In the genomic region with DNA sequence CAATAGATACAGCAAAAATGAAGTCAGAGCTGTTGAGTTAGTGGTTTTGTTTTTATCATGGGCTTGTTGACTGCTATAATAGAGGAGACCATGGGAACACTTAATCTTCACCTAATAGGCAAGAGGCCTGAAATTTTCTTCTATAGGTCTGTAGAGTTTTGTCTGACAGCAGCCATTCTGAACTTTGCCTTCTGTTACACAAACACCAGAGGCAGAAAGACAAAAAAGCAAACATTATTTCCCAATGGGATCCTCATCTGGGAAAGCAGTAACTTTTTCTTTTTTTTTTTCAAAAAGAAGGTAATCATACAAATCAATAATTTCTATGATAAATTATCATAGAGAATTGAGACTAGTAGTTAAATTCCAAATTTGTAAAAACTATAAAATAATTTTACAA, we compare ENCODE assay signal across 22 cellular contexts.
A peak's percentile ranks its signal among the peaks of the same experiment; 100 is the strongest.
DNase-seq lines count a peak whose midpoint lies in the region; ATAC-seq, FAIRE-seq and TF ChIP-seq lines count a peak whose summit lies in the region.
"Had no signal": no experiment of that assay in that cellular context is flagged by ENCODE, and none has a peak within 500 bp of the region (broad histone marks: within the 10 kb centered on the region; RNA-seq: fewer than 3 reads in every experiment).

No MANE protein-coding gene starts in this region.

- peaks cover 2% of the 10 kb centered on the region for H3K9me3 Mint-ChIP-seq in Calu3 (ENCODE audit: low read depth, unreplicated experiment)

- no TSS peak for BruUV-seq in Calu3 (replicated peaks; lab: Mats Ljungman, UMichigan)
- no TSS peak for BruUV-seq in HepG2 (replicated peaks; lab: Mats Ljungman, UMichigan)

- TF ChIP-seq POLR2A in HepG2 (IDR thresholded peaks at IDR 0.05; ENCODE audit: insufficient read depth in 1 of 2, low read depth in 2 of 2, low read length in 2 of 2) (no peak), right lobe of liver (IDR thresholded peaks at IDR 0.05) (no peak)

- H2AFZ ChIP-seq in HepG2 (ENCODE audit: low read length) = no peak overlapping the region

- H4K20me1 ChIP-seq in HepG2 (ENCODE audit: insufficient read depth, low read length) = no peaks in the 10 kb centered on the region
- H4K20me1 ChIP-seq: BLaER1 had no signal

- ATAC-seq in HepG2 (peak; percentile 75), right lobe of liver (peak; percentile 59 to 83 (median 72)), GM21619 (IDR thresholded peaks at IDR 0.05; ENCODE audit: unreplicated experiment) (no peak), right cardiac atrium (no peak)

- H3K36me3 Mint-ChIP-seq in Calu3 (ENCODE audit: insufficient read depth, unreplicated experiment) = no peaks in the 10 kb centered on the region
- H3K36me3 Mint-ChIP-seq: CD14-positive monocyte; CD4-positive, alpha-beta memory T cell; CD4-positive, CD25-positive, alpha-beta regulatory T cell; CD8-positive, alpha-beta memory T cell had no signal

- CTCF ChIA-PET in Calu3 (lab: Charles Lee) (no interaction called here), HepG2 (lab: Yijun Ruan, JAX; ENCODE audit: low intra/inter-chr PET ratio, low total read pairs) (no interaction called here)

- POLR2A ChIA-PET in HepG2 (lab: Yijun Ruan, JAX) = no interaction called here

- H3K27ac Mint-ChIP-seq in Calu3 (ENCODE audit: unreplicated experiment) = peak overlapping the region; percentile 8
- H3K27ac Mint-ChIP-seq: CD14-positive monocyte; CD4-positive, alpha-beta memory T cell; CD4-positive, CD25-positive, alpha-beta regulatory T cell; CD8-positive, alpha-beta memory T cell had no signal

- H3K27me3 ChIP-seq in HepG2 (ENCODE audit: control insufficient read depth in 1 of 2, insufficient read depth in 2 of 2, low read length in 2 of 2) (no peaks in the 10 kb centered on the region), right lobe of liver (no peaks in the 10 kb centered on the region), right cardiac atrium (ENCODE audit: control insufficient read depth, insufficient read depth) (no peaks in the 10 kb centered on the region)
- H3K27me3 ChIP-seq: BE2C, BLaER1 had no signal

- TF ChIP-seq RAD21 in HepG2 (CRISPR knock-in tag; IDR thresholded peaks at IDR 0.05) = no peak

- no peak for TF ChIP-seq CTCF in Calu3 (IDR thresholded peaks at IDR 0.05; ENCODE audit: unreplicated experiment)
- no peak for TF ChIP-seq CTCF in HepG2 (CRISPR knock-in tag; IDR thresholded peaks at IDR 0.05)
- no peak for TF ChIP-seq CTCF in right lobe of liver (IDR thresholded peaks at IDR 0.05)

- no peak for DNase-seq in Calu3
- DNase-seq in HepG2 (ENCODE audit: low spot score) = peak; percentile 42
- no peak for DNase-seq in right lobe of liver
- DNase-seq in right cardiac atrium = no peak
- DNase-seq: ACHN; BE2C; C1 segment of cervical spinal cord; CD4-positive, alpha-beta memory T cell; CD4-positive, CD25-positive, alpha-beta regulatory T cell; CD8-positive, alpha-beta memory T cell; COR-L47; DMS79 treated with DMSO at 0.1 percent for 48 hours; GF-D8 had no signal

- intact Hi-C loops in Calu3 (cut with micrococcal nuclease; ENCODE audit: unreplicated experiment) (loop anchor here (10.0 kb wide), 2 partner anchors 58 to 238 kb away; no protein-coding TSS in a partner anchor), HepG2 (cut with micrococcal nuclease; ENCODE audit: unreplicated experiment) (no loop called here), right lobe of liver (cut with DNase I) (no loop called here), right cardiac atrium (cut with DNase I) (no loop called here)

- H3K9me3 ChIP-seq in HepG2 (ENCODE audit: low read length) (0 out of 2 replicates have a peak, but pooled peaks cover 5% of the 10 kb centered on the region), right lobe of liver (no peaks in the 10 kb centered on the region), right cardiac atrium (ENCODE audit: control insufficient read depth, low read length) (no peaks in the 10 kb centered on the region)
- H3K9me3 ChIP-seq: BE2C, BLaER1 had no signal

- TF ChIP-seq EP300 in HepG2 (IDR thresholded peaks at IDR 0.05; ENCODE audit: low read depth in 2 of 2, low read length in 2 of 2) (no peak; a peak in 1 of 4 replicates), HepG2 (CRISPR knock-in tag; IDR thresholded peaks at IDR 0.05; ENCODE audit: borderline replicate concordance) (no peak)

- FAIRE-seq in HepG2 (lab: Jason Lieb, UNC) = peak; percentile 40
- FAIRE-seq: A204.1, D721Med, G401.6, GM12891, GM19239 had no signal

- in situ Hi-C loops in HepG2 (cut with HindIII; ENCODE audit: extremely low pct_ligation_motif_present, low pct_unique_long_range_greater_than_20kb) = no loop called here

- H3K27me3 Mint-ChIP-seq in Calu3 (ENCODE audit: unreplicated experiment) = no peaks in the 10 kb centered on the region
- H3K27me3 Mint-ChIP-seq: CD4-positive, alpha-beta memory T cell; CD4-positive, CD25-positive, alpha-beta regulatory T cell had no signal

- no peak overlapping the region for H3K9ac ChIP-seq in HepG2 (ENCODE audit: insufficient read depth, low read depth, low read length)
- H3K9ac ChIP-seq: BLaER1 had no signal

- no peaks in the 10 kb centered on the region for H3K79me2 ChIP-seq in HepG2 (ENCODE audit: insufficient read depth, low read length)

- H3K4me1 ChIP-seq in HepG2 (ENCODE audit: insufficient read depth, low read length) = peaks cover 19% of the 10 kb centered on the region
- peaks cover 0 to 4% (median 0%) of the 10 kb centered on the region in 4 donors for H3K4me1 ChIP-seq in right lobe of liver
- no peaks in the 10 kb centered on the region for H3K4me1 ChIP-seq in right cardiac atrium (ENCODE audit: control insufficient read depth, insufficient read depth, low read length)
- H3K4me1 ChIP-seq: BE2C, BLaER1 had no signal

- H3K27ac ChIP-seq in HepG2 (ENCODE audit: extremely low read length, insufficient read depth, low read length) = no peak overlapping the region
- no peak overlapping the region for H3K27ac ChIP-seq in right lobe of liver
- no peak overlapping the region for H3K27ac ChIP-seq in right cardiac atrium (ENCODE audit: low read length)
- H3K27ac ChIP-seq: 22Rv1, BLaER1 had no signal

- no peak overlapping the region; a peak in 1 of 6 replicates for H3K4me3 ChIP-seq in HepG2 (replicated peaks in 1 of 3; ENCODE audit: insufficient read depth in 1 of 3, low read depth in 2 of 3, low read length in 3 of 3)
- no peak overlapping the region for H3K4me3 ChIP-seq in right lobe of liver
- H3K4me3 ChIP-seq in right cardiac atrium (ENCODE audit: low read length) = no peak overlapping the region
- H3K4me3 ChIP-seq: BLaER1 had no signal

- H3K36me3 ChIP-seq in HepG2 (replicated peaks in 1 of 2; ENCODE audit: control insufficient read depth in 1 of 2, insufficient read depth in 2 of 2, low read length in 2 of 2) (no peaks in the 10 kb centered on the region), right lobe of liver (no peaks in the 10 kb centered on the region)
- H3K36me3 ChIP-seq: BE2C, BLaER1 had no signal

- H3K4me2 ChIP-seq in HepG2 (ENCODE audit: low read depth, low read length) = 0 out of 2 replicates have a peak overlapping the region, but pooled peaks have one; percentile 26
- H3K4me2 ChIP-seq: BLaER1 had no signal

- peaks cover 45% of the 10 kb centered on the region for H3K4me1 Mint-ChIP-seq in Calu3 (ENCODE audit: low read depth, unreplicated experiment)
- H3K4me1 Mint-ChIP-seq: CD14-positive monocyte; CD4-positive, alpha-beta memory T cell; CD4-positive, CD25-positive, alpha-beta regulatory T cell; CD8-positive, alpha-beta memory T cell had no signal

- H3K4me3 Mint-ChIP-seq in Calu3 (ENCODE audit: low read depth, unreplicated experiment) = no peak overlapping the region
- H3K4me3 Mint-ChIP-seq: CD14-positive monocyte; CD4-positive, alpha-beta memory T cell; CD4-positive, CD25-positive, alpha-beta regulatory T cell; CD8-positive, alpha-beta memory T cell had no signal

TF ChIP-seq in HepG2, 621 proteins besides CTCF, POLR2A, EP300 and RAD21 (continues in another document):
- TF ChIP-seq ZNF34 (CRISPR knock-in tag; IDR thresholded peaks at IDR 0.05; ENCODE audit: borderline replicate concordance) = no peak
- TF ChIP-seq PLSCR1 (CRISPR knock-in tag; IDR thresholded peaks at IDR 0.05; ENCODE audit: borderline replicate concordance) = no peak
- TF ChIP-seq TBP (CRISPR knock-in tag; IDR thresholded peaks at IDR 0.05) = no peak
- TF ChIP-seq TFE3 (CRISPR knock-in tag; IDR thresholded peaks at IDR 0.05) = no peak
- peak; percentile 57 for TF ChIP-seq CEBPG (CRISPR knock-in tag; IDR thresholded peaks at IDR 0.05)
- no peak for TF ChIP-seq ZNF775 (CRISPR knock-in tag; IDR thresholded peaks at IDR 0.05; ENCODE audit: borderline replicate concordance)
- TF ChIP-seq PPARG (CRISPR knock-in tag; conservative IDR thresholded peaks at IDR 0.05) = no peak
- TF ChIP-seq ZNF367 (CRISPR knock-in tag; IDR thresholded peaks at IDR 0.05; ENCODE audit: borderline replicate concordance) = no peak
- 0 out of 2 replicates have a peak, but pooled peaks have one; percentile 33 for TF ChIP-seq ZNF331 (CRISPR knock-in tag; IDR thresholded peaks at IDR 0.05)
- peak; percentile 57 for TF ChIP-seq GATAD2A (CRISPR knock-in tag; IDR thresholded peaks at IDR 0.05)
- TF ChIP-seq REL (CRISPR knock-in tag; conservative IDR thresholded peaks at IDR 0.05) = no peak
- no peak for TF ChIP-seq HDAC1 (CRISPR knock-in tag; IDR thresholded peaks at IDR 0.05)
- TF ChIP-seq ZNF224 (CRISPR knock-in tag; IDR thresholded peaks at IDR 0.05) = no peak

Comparison
In these comparisons a context has a peak if more than half of its experiments do, and no peak if none do; other contexts are left out.
1. ATAC-seq: peak in HepG2 (single experiment) and right lobe of liver (4 of 4); none in GM21619 (single experiment) and right cardiac atrium (0 of 2).